1 cellular context compared by ENCODE assay signal in genomic region chr4:3290476-3290875, GRCh38.
TF ChIP-seq lines count a peak whose summit lies in the region.

No MANE protein-coding gene starts in this region.

TF ChIP-seq in HCT116, 20 proteins besides CTCF, POLR2A, EP300 and RAD21:
- TF ChIP-seq JUND (IDR thresholded peaks at IDR 0.05), result no peak
